Comparison of ENCODE assay signal across 14 cellular contexts in genomic region chr12:67988600-67988999, GRCh38. TPM values are rescaled to one million over a fixed set of nuclear protein-coding genes. Genes with fewer than 3 reads are reported as not detected.
A peak's percentile ranks its signal among the peaks of the same experiment; 100 is the strongest.
DNase-seq lines count a peak whose midpoint lies in the region; ATAC-seq, FAIRE-seq and TF ChIP-seq lines count a peak whose summit lies in the region.
"Had no signal": no experiment of that assay in that cellular context is flagged by ENCODE, and none has a peak within 500 bp of the region (broad histone marks: within the 10 kb centered on the region; RNA-seq: fewer than 3 reads in every experiment).

No MANE protein-coding gene starts in this region.

- TF ChIP-seq CTCF in GM10266 (IDR thresholded peaks at IDR 0.05; ENCODE audit: control insufficient read depth, insufficient read depth, low read depth, missing control alignments) (no peak), breast epithelium (IDR thresholded peaks at IDR 0.05) (no peak), D721Med (IDR thresholded peaks at IDR 0.05; ENCODE audit: insufficient read depth, missing control alignments) (no peak)

- no peaks in the 10 kb centered on the region for H3K9me3 ChIP-seq in breast epithelium
- H3K9me3 ChIP-seq: Caco-2 had no signal

- ATAC-seq in GM19324 (IDR thresholded peaks at IDR 0.05; ENCODE audit: low FRiP score, unreplicated experiment) (peak; percentile 77), HG02885 (IDR thresholded peaks at IDR 0.05; ENCODE audit: poor library complexity, unreplicated experiment) (peak; percentile 72)

- H3K4me1 ChIP-seq in breast epithelium: no peaks in the 10 kb centered on the region
- H3K4me1 ChIP-seq: Caco-2 had no signal

- intact Hi-C loops in breast epithelium (cut with DNase I; ENCODE audit: low total_unique reads): no loop called here

- H3K27me3 ChIP-seq in breast epithelium: no peaks in the 10 kb centered on the region
- H3K27me3 ChIP-seq: brain microvascular endothelial cell had no signal

- H3K36me3 ChIP-seq in breast epithelium: no peaks in the 10 kb centered on the region
- H3K36me3 ChIP-seq: brain microvascular endothelial cell had no signal

- no peak for TF ChIP-seq POLR2A in breast epithelium (IDR thresholded peaks at IDR 0.05)

- no peak for FAIRE-seq in D721Med (lab: Jason Lieb, UNC)

- H3K27ac ChIP-seq in breast epithelium: no peak overlapping the region
- H3K27ac ChIP-seq: brain microvascular endothelial cell, HL-60 had no signal

- DNase-seq in GM10266 (ENCODE audit: extremely low spot score): peak; percentile 32
- peak; percentile 10 for DNase-seq in NCI-H69 (lab: John Stamatoyannopoulos, UW)
- no peak for DNase-seq in cerebellar nuclear complex (lab: John Stamatoyannopoulos, UW)
- DNase-seq in breast epithelium (ENCODE audit: low spot score in 2 of 2): no peak
- no peak for DNase-seq in D721Med (ENCODE audit: insufficient read length, low spot score)
- no peak for DNase-seq in NCI-H1417 (lab: John Stamatoyannopoulos, UW)
- DNase-seq: activated CD4-positive, alpha-beta T cell treated with anti-CD3 and anti-CD28 coated beads for 4 hours; brain microvascular endothelial cell; Caco-2; NCI-H446 treated with DMSO at 0.1 percent for 48 hours had no signal

- no peak overlapping the region for H3K4me3 ChIP-seq in breast epithelium

RNA-seq across cellular contexts. Expression of gene IFNG-AS1, which starts 0.6 kb away (rescaled TPM):
- under 1 TPM in 1 of 3 donors, not detected in 2; 0.16 TPM for total RNA-seq in breast epithelium
- total RNA-seq: Caco-2, neural crest cell had no signal

Comparison
In these comparisons a context has a peak if more than half of its experiments do, and no peak if none do; other contexts are left out.
1. DNase-seq: peak in GM10266 (single experiment) and NCI-H69 (single experiment); none in cerebellar nuclear complex (0 of 2), breast epithelium (0 of 2), D721Med (single experiment) and NCI-H1417 (0 of 3).